ENCODE assay signal across 22 cellular contexts in the genomic region with DNA sequence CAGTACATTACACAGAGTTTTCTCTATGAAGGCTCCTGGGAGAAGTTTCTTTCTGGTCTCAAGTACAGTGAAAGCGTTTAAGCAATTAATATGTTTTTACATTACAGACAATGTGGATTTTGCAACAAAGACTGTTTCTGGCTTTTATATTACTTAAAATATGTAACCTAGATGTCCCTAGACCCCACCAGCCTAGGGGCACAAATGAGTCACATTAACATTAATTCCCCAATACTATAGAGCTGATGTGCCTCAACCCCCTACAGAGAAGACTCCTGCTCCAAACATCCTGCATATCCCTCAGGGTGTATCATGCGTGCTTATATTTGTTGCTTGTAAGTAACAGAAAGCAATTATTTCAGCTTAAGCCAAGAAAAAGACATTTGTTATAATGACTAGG.
"Had no signal": no experiment of that assay in that cellular context is flagged by ENCODE, and none has a peak within 500 bp of the region (broad histone marks: within the 10 kb centered on the region; RNA-seq: fewer than 3 reads in every experiment).

No MANE protein-coding gene starts in this region.

- H3K79me2 ChIP-seq: parathyroid adenoma had no signal

- H3K4me2 ChIP-seq: neural progenitor cell, smooth muscle cell had no signal

- H2AFZ ChIP-seq: neural progenitor cell, parathyroid adenoma had no signal

- H3K9ac ChIP-seq: neural progenitor cell, parathyroid adenoma had no signal

- DNase-seq: cortex of kidney; effector memory CD8-positive, alpha-beta T cell; erythroblast; esophagus squamous epithelium; heart right ventricle; hippocampal formation; left cardiac atrium; left lung; midbrain; naive thymus-derived CD4-positive, alpha-beta T cell; right lobe of liver; stimulated activated CD4-positive, alpha-beta T cell treated with anti-CD3 and anti-CD28 coated beads, Interleukin-2, amount 100 ng/mL, for 24 hours; stimulated activated CD4-positive, alpha-beta T cell treated with anti-CD3 and anti-CD28 coated beads, Interleukin-4, amount 100 ng/mL, for 24 hours; stimulated activated naive CD4-positive, alpha-beta T cell treated with Interleukin-2 at 50 U/mL for 16 hours; stomach; thyroid gland had no signal

- ATAC-seq: effector memory CD8-positive, alpha-beta T cell; gastroesophageal sphincter; heart right ventricle; left cardiac atrium; left lung; naive thymus-derived CD4-positive, alpha-beta T cell; right lobe of liver; stimulated activated effector memory CD8-positive, alpha-beta T cell treated with anti-CD3 and anti-CD28 coated beads, Interleukin-12 subunit alpha, Interleukin-12 subunit beta, amount 100 ng/mL, for 72 hours had no signal

- H3K9me3 ChIP-seq: esophagus squamous epithelium, gastroesophageal sphincter, right lobe of liver, thyroid gland, vagina had no signal

- H3K27me3 ChIP-seq: esophagus squamous epithelium, gastroesophageal sphincter, left lung, neural progenitor cell, right lobe of liver, stomach, thyroid gland, vagina had no signal

- H3K36me3 ChIP-seq: esophagus squamous epithelium, gastroesophageal sphincter, heart right ventricle, left lung, right lobe of liver, stomach, thyroid gland, vagina had no signal

- H3K27ac ChIP-seq: esophagus squamous epithelium, gastroesophageal sphincter, heart right ventricle, left lung, neural progenitor cell, parathyroid adenoma, right lobe of liver, stomach, thyroid gland, vagina had no signal

- H3K4me1 ChIP-seq: esophagus squamous epithelium, gastroesophageal sphincter, left lung, neural progenitor cell, parathyroid adenoma, right lobe of liver, stomach, vagina had no signal

- H3K4me3 ChIP-seq: esophagus squamous epithelium, gastroesophageal sphincter, heart right ventricle, left lung, neural progenitor cell, right lobe of liver, smooth muscle cell, stomach, thyroid gland, vagina had no signal
